9 cellular contexts compared by ENCODE assay signal in genomic region chr13:73417012-73417615, GRCh38.
DNase-seq lines count a peak whose midpoint lies in the region; ATAC-seq and TF ChIP-seq lines count a peak whose summit lies in the region.
"Had no signal": no experiment of that assay in that cellular context is flagged by ENCODE, and none has a peak within 500 bp of the region (broad histone marks: within the 10 kb centered on the region; RNA-seq: fewer than 3 reads in every experiment).

No MANE protein-coding gene starts in this region.

- H2BK20ac ChIP-seq in H9 (ENCODE audit: low read depth, low read length, poor library complexity, severe bottlenecking): no peak overlapping the region

- no peaks in the 10 kb centered on the region for H3K4me1 ChIP-seq in H9 (ENCODE audit: insufficient read depth, low read length)
- H3K4me1 ChIP-seq in sigmoid colon: no peaks in the 10 kb centered on the region

- H3K9me3 ChIP-seq in H9 (ENCODE audit: control insufficient read depth, low read depth, low read length) (no peaks in the 10 kb centered on the region), sigmoid colon (no peaks in the 10 kb centered on the region)

- no peaks in the 10 kb centered on the region for H3K79me2 ChIP-seq in H9 (ENCODE audit: insufficient read depth, low read length)

- no TSS peak for BruUV-seq in Calu3 (replicated peaks; lab: Mats Ljungman, UMichigan)

- no peak overlapping the region for H3K56ac ChIP-seq in H9 (ENCODE audit: insufficient read length, low read depth, low read length)

- H3K27me3 Mint-ChIP-seq in H9 (ENCODE audit: low read depth): no peaks in the 10 kb centered on the region
- no peaks in the 10 kb centered on the region for H3K27me3 Mint-ChIP-seq in stimulated activated naive B cell treated with anti-CD40 and anti-IgM and Interleukin-4, amounts not matched to agents 10 μg/mL and 1 μg/mL and 100 μg/mL, for 72 hours
- no peaks in the 10 kb centered on the region for H3K27me3 Mint-ChIP-seq in Calu3 (ENCODE audit: unreplicated experiment)

- TF ChIP-seq CTCF in H9 (conservative IDR thresholded peaks at IDR 0.05): peak; percentile 62
- TF ChIP-seq CTCF in sigmoid colon (IDR thresholded peaks at IDR 0.05): no peak
- no peak for TF ChIP-seq CTCF in Calu3 (IDR thresholded peaks at IDR 0.05; ENCODE audit: unreplicated experiment)

- H3K14ac ChIP-seq in H9 (ENCODE audit: insufficient read depth, low read length): no peak overlapping the region

- no peak overlapping the region for H3K9ac ChIP-seq in H9 (ENCODE audit: extremely low read depth, insufficient read length, low read length)

- H3K36me3 Mint-ChIP-seq in H9 (ENCODE audit: insufficient read depth in 1 of 3, low read depth in 3 of 3) (no peaks in the 10 kb centered on the region), Calu3 (ENCODE audit: insufficient read depth, unreplicated experiment) (no peaks in the 10 kb centered on the region)
- H3K36me3 Mint-ChIP-seq in stimulated activated naive B cell treated with anti-CD40 and anti-IgM and Interleukin-4, amounts not matched to agents 10 μg/mL and 1 μg/mL and 100 μg/mL, for 72 hours: no peaks in the 10 kb centered on the region
- H3K36me3 Mint-ChIP-seq: activated naive CD8-positive, alpha-beta T cell treated with anti-CD3 and anti-CD28 coated beads, Interleukin-2, amount 10 ng/mL, durations not matched to agents 7 days and 5 days had no signal

- no peaks in the 10 kb centered on the region for H3K23me2 ChIP-seq in H9 (ENCODE audit: insufficient read length, low read depth, low read length, poor library complexity, severe bottlenecking)

- H2AFZ ChIP-seq in H9 (ENCODE audit: low read length): no peak overlapping the region

- H2BK12ac ChIP-seq in H9 (ENCODE audit: insufficient read length, low read depth, low read length): no peak overlapping the region

- DNase-seq in DMS114 treated with DMSO at 0.1 percent for 48 hours (lab: John Stamatoyannopoulos, UW; ENCODE audit: unreplicated experiment): peak; percentile 45
- DNase-seq in H9: no peak
- peak; percentile 13 for DNase-seq in OCI-M1 (lab: John Stamatoyannopoulos, UW)
- peak; percentile 43 for DNase-seq in iPS-NIHi11 (ENCODE audit: low spot score)
- DNase-seq in stimulated activated naive B cell treated with anti-CD40 and anti-IgM and Interleukin-4, amounts not matched to agents 10 μg/mL and 1 μg/mL and 100 μg/mL, for 72 hours: no peak
- DNase-seq in T-helper 1 cell: no peak
- DNase-seq in sigmoid colon: no peak
- no peak for DNase-seq in Calu3
- DNase-seq: activated naive CD8-positive, alpha-beta T cell treated with anti-CD3 and anti-CD28 coated beads, Interleukin-2, amount 10 ng/mL, durations not matched to agents 7 days and 5 days had no signal

- no CpG with 5 or more reads among the region's 13 CpGs for WGBS in H9 (ENCODE audit: extremely low coverage, insufficient read length, low lambda C conversion rate)
- WGBS in sigmoid colon, 2 donors: 89 to 93% methylated on average over 13 of the region's 13 CpGs

- H4K20me1 ChIP-seq in H9 (ENCODE audit: control insufficient read depth, insufficient read depth, insufficient read length): no peaks in the 10 kb centered on the region

- H3K27ac Mint-ChIP-seq in H9 (no peak overlapping the region), Calu3 (ENCODE audit: unreplicated experiment) (no peak overlapping the region)
- H3K27ac Mint-ChIP-seq in stimulated activated naive B cell treated with anti-CD40 and anti-IgM and Interleukin-4, amounts not matched to agents 10 μg/mL and 1 μg/mL and 100 μg/mL, for 72 hours: no peak overlapping the region
- H3K27ac Mint-ChIP-seq: activated naive CD8-positive, alpha-beta T cell treated with anti-CD3 and anti-CD28 coated beads, Interleukin-2, amount 10 ng/mL, durations not matched to agents 7 days and 5 days had no signal

- intact Hi-C loops in sigmoid colon (cut with DNase I) (no loop called here), Calu3 (cut with micrococcal nuclease; ENCODE audit: unreplicated experiment) (loop anchor here (5.0 to 10.0 kb wide), 2 partner anchors 90 to 202 kb away; no protein-coding TSS in a partner anchor)

- H3K4me3 Mint-ChIP-seq in H9 (no peak overlapping the region), Calu3 (ENCODE audit: low read depth, unreplicated experiment) (no peak overlapping the region)
- H3K4me3 Mint-ChIP-seq in stimulated activated naive B cell treated with anti-CD40 and anti-IgM and Interleukin-4, amounts not matched to agents 10 μg/mL and 1 μg/mL and 100 μg/mL, for 72 hours: no peak overlapping the region
- H3K4me3 Mint-ChIP-seq: activated naive CD8-positive, alpha-beta T cell treated with anti-CD3 and anti-CD28 coated beads, Interleukin-2, amount 10 ng/mL, durations not matched to agents 7 days and 5 days had no signal

- no peak overlapping the region for H2AK5ac ChIP-seq in H9 (ENCODE audit: insufficient read length, low read length)

- H2BK15ac ChIP-seq in H9 (ENCODE audit: low read depth, low read length): no peak overlapping the region

- H4K8ac ChIP-seq in H9 (replicated peaks; ENCODE audit: insufficient read length, low read depth, low read length): no peak overlapping the region

- H3K79me1 ChIP-seq in H9 (ENCODE audit: insufficient read depth, low read depth, low read length, poor library complexity, severe bottlenecking): no peaks in the 10 kb centered on the region

- H3T11ph ChIP-seq in H9 (ENCODE audit: low read length): no peak overlapping the region

- no peaks in the 10 kb centered on the region for H3K9me3 Mint-ChIP-seq in H9
- H3K9me3 Mint-ChIP-seq in stimulated activated naive B cell treated with anti-CD40 and anti-IgM and Interleukin-4, amounts not matched to agents 10 μg/mL and 1 μg/mL and 100 μg/mL, for 72 hours: peaks cover 4% of the 10 kb centered on the region in 2 donors
- H3K9me3 Mint-ChIP-seq in Calu3 (ENCODE audit: low read depth, unreplicated experiment): no peaks in the 10 kb centered on the region
- H3K9me3 Mint-ChIP-seq: activated naive CD8-positive, alpha-beta T cell treated with anti-CD3 and anti-CD28 coated beads, Interleukin-2, amount 10 ng/mL, durations not matched to agents 7 days and 5 days had no signal

- H3K27ac ChIP-seq in H9 (ENCODE audit: insufficient read length, low read depth, low read length) (no peak overlapping the region), sigmoid colon (no peak overlapping the region)

- H3K18ac ChIP-seq in H9 (ENCODE audit: insufficient read length, low read depth, low read length): no peak overlapping the region

- TF ChIP-seq EP300 in sigmoid colon (IDR thresholded peaks at IDR 0.05): no peak

- no peak for ATAC-seq in stimulated activated naive B cell treated with anti-CD40 and anti-IgM and Interleukin-4, amounts not matched to agents 10 μg/mL and 1 μg/mL and 100 μg/mL, for 72 hours (replicated peaks)

- no peak for TF ChIP-seq POLR2A in sigmoid colon (IDR thresholded peaks at IDR 0.05)

- H3K23ac ChIP-seq in H9 (ENCODE audit: insufficient read length, low read depth, low read length): no peak overlapping the region

- H2BK120ac ChIP-seq in H9 (ENCODE audit: low read depth, low read length, poor library complexity, severe bottlenecking): no peak overlapping the region

- H4K91ac ChIP-seq in H9 (ENCODE audit: insufficient read length, low read depth, low read length): no peak overlapping the region

- no peak overlapping the region for H4K5ac ChIP-seq in H9 (ENCODE audit: insufficient read length, low read depth, low read length)

- no peak overlapping the region for H3K4me3 ChIP-seq in sigmoid colon

- H2BK5ac ChIP-seq in H9 (ENCODE audit: insufficient read length, low read length): no peak overlapping the region

- H3K36me3 ChIP-seq in sigmoid colon: no peaks in the 10 kb centered on the region

- H3K4me2 ChIP-seq in H9 (ENCODE audit: insufficient read depth, insufficient read length, low read length): no peak overlapping the region

- no peaks in the 10 kb centered on the region for H3K4me1 Mint-ChIP-seq in H9
- H3K4me1 Mint-ChIP-seq in stimulated activated naive B cell treated with anti-CD40 and anti-IgM and Interleukin-4, amounts not matched to agents 10 μg/mL and 1 μg/mL and 100 μg/mL, for 72 hours: no peaks in the 10 kb centered on the region
- H3K4me1 Mint-ChIP-seq in Calu3 (ENCODE audit: low read depth, unreplicated experiment): peaks cover 8% of the 10 kb centered on the region
- H3K4me1 Mint-ChIP-seq: activated naive CD8-positive, alpha-beta T cell treated with anti-CD3 and anti-CD28 coated beads, Interleukin-2, amount 10 ng/mL, durations not matched to agents 7 days and 5 days had no signal

- H3K4ac ChIP-seq in H9 (ENCODE audit: low read depth, low read length): no peak overlapping the region

- H3K27me3 ChIP-seq in H9 (ENCODE audit: insufficient read depth, low read length) (no peaks in the 10 kb centered on the region), sigmoid colon (no peaks in the 10 kb centered on the region)

- CTCF ChIA-PET in Calu3 (lab: Charles Lee): interaction anchor here (1.7 kb wide), 1 partner anchor 49 kb away, joined by 7 read pairs; no protein-coding TSS in a partner anchor

Comparison
In these comparisons a context has a peak if more than half of its experiments do, and no peak if none do; other contexts are left out.
1. DNase-seq: peak in DMS114 treated with DMSO at 0.1 percent for 48 hours (single experiment), OCI-M1 (single experiment) and iPS-NIHi11 (single experiment); none in H9 (single experiment), stimulated activated naive B cell treated with anti-CD40 and anti-IgM and Interleukin-4, amounts not matched to agents 10 μg/mL and 1 μg/mL and 100 μg/mL, for 72 hours (single experiment), T-helper 1 cell (0 of 5), sigmoid colon (single experiment) and Calu3 (single experiment).